In the genomic region with DNA sequence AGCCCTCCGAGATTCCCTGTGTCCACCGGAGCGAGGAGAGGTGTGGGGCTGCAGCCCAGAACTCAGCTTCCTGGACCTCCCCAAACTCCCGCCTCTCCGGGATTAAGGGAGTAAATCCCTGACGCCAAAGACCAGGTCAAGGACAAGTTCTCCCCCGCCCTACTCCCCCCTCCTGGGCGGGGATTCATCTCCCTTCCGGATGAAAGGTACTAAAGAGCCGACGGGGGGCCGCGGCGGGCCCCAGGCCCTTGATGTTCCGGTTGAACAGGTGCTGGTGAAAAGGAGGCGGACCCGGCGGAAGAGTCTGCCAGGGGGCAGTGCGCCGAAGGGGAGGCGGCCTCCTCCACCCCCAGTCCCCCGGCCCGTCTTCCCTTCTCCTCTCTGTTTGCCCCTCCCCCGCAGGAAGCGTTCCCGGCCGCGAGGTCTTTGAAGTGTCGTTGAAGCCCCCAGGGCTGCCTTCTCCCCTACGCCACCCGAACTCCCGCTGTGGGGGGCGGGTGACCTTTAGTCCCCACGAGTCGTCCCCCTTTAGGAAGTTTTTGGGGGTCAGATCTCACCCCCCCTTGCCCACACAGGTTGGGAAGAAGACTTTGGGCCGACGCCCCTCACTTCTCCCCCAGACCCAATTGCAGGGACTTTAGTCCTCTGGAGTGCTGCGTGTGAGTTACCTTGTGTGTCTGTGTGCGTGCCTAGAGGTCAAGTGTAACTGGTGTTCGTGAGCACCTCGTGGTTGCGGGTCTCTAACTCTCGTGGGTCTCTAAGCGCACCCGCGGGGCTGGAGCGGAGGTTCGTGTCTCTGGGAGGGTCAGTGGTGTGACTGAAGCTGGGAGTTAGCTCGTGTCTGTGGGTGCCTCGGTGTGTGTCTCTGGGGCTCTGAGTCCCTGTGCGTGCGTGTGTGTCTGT, we compare ENCODE assay signal across 1 cellular context.
TF ChIP-seq lines count a peak whose summit lies in the region.

No MANE protein-coding gene starts in this region.

TF ChIP-seq in endothelial cell of umbilical vein, 7 proteins besides CTCF, POLR2A, EP300 and RAD21:
- no peak for TF ChIP-seq MYC (IDR thresholded peaks at IDR 0.05; ENCODE audit: low read depth, low read length)
- TF ChIP-seq POLR2AphosphoS5 (IDR thresholded peaks at IDR 0.05; ENCODE audit: insufficient read depth, low read depth, low read length): no peak
- TF ChIP-seq JUN (IDR thresholded peaks at IDR 0.05; ENCODE audit: borderline replicate concordance, insufficient read depth, insufficient read length, low read depth): no peak
- TF ChIP-seq EZH2 (IDR thresholded peaks at IDR 0.05; ENCODE audit: borderline replicate concordance, low read depth, low read length, severe bottlenecking): no peak
- TF ChIP-seq, protein P1, sequence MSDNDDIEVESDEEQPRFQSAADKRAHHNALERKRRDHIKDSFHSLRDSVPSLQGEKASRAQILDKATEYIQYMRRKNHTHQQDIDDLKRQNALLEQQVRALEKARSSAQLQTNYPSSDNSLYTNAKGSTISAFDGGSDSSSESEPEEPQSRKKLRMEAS (IDR thresholded peaks at IDR 0.05; ENCODE audit: insufficient read depth, insufficient read length): no peak
- no peak for TF ChIP-seq FOS (IDR thresholded peaks at IDR 0.05; ENCODE audit: borderline replicate concordance, insufficient read depth, low read length)
- no peak for TF ChIP-seq GATA2 (IDR thresholded peaks at IDR 0.05; ENCODE audit: insufficient read depth, insufficient read length, low read depth, low read length)
TF ChIP-seq in endothelial cell of umbilical vein: peak in this region for 0.
